In the genomic region with DNA sequence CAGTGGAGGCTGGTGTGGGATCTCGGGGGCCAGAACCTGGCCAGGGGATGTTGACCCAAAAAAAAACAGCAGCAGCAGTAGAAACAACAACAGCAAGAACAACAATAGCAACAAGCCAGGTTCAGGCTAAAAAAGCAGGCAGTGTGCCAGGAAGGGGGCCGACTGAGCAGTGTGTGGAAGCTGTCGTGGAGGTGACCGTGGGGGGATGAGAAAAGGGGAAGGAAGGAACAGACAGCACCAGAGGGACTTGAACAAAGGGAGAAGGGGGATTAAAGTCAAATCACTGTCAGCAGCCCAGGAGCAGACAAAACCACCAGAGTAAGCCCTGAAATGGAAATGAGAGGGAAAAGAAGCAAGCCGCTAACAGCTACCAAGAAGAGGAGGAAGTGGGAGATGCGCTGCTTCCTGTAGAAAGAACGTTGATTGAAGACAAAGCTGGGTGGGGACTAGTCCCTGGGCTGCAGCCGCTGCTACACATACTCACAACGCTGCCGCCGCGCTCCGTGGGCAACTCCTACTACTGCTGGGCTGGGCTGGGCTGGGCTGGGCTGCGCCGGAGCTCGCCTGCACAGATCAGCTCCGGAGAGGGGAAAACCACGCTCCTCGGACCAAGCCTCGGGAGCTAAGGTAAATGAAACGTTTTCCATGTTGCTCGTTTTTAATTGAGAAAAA, we compare ENCODE assay signal across 8 cellular contexts. TPM values are rescaled to one million over a fixed set of nuclear protein-coding genes. Genes with fewer than 3 reads are reported as not detected.
DNase-seq lines count a peak whose midpoint lies in the region; ATAC-seq and TF ChIP-seq lines count a peak whose summit lies in the region.

Gene GNG2 (plus strand): TSS at position 449 of the 672 bp plus-strand sequence. CDS start 90,067 bp downstream, outside the sequence.

- intact Hi-C loops in dorsolateral prefrontal cortex (cut with DNase I) (no loop called here), lower leg skin (cut with DNase I; ENCODE audit: low total_unique reads) (no loop called here)

- DNase-seq in AG08396 (ENCODE audit: low spot score) (peak; percentile 71), NCI-H748 (lab: John Stamatoyannopoulos, UW; ENCODE audit: unreplicated experiment) (peak; percentile 91), dorsolateral prefrontal cortex (peak; percentile 58 to 87 (median 82)), lower leg skin (ENCODE audit: low spot score in 2 of 2) (peak; percentile 82 to 95)
- peak; percentile 70 for DNase-seq in activated CD4-positive, alpha-beta T cell treated with anti-CD3 and anti-CD28 coated beads, Interleukin-2, amount 50 U/mL, for 4 hours
- peak; percentile 66 to 71 for DNase-seq in stimulated activated CD4-positive, alpha-beta T cell treated with anti-CD3 and anti-CD28 coated beads, Interleukin-4, amount 100 ng/mL, for 4 hours

- peak; percentile 83 for ATAC-seq in HG03342 (IDR thresholded peaks at IDR 0.05; ENCODE audit: unreplicated experiment)

- WGBS in lower leg skin, 2 donors: 6 to 8% methylated on average over 22 of the region's 22 CpGs

- TF ChIP-seq CTCF in dorsolateral prefrontal cortex (IDR thresholded peaks at IDR 0.05 in 54 of 56, conservative IDR thresholded peaks at IDR 0.05 in 2 of 56; ENCODE audit: low read depth in 1 of 56, partially characterized antibody in 56 of 56) (peak in 1 of 56 donors; percentile 2), lower leg skin (IDR thresholded peaks at IDR 0.05) (no peak)

- TF ChIP-seq POLR2A in GM19099 (IDR thresholded peaks at IDR 0.05; ENCODE audit: extremely low read depth, insufficient read length, low read depth): peak; percentile 95
- peak in 1 of 2 donors; percentile 21 for TF ChIP-seq POLR2A in lower leg skin (IDR thresholded peaks at IDR 0.05)

- H3K4me3 ChIP-seq in dorsolateral prefrontal cortex (peak within 1 kb of the TSS; percentile 24 to 77 (median 59)), lower leg skin (ENCODE audit: low read depth, poor library complexity, severe bottlenecking) (no peak within 1 kb of the TSS)

- peaks cover 0 to 4% (median 0%) of the 10 kb centered on the region in 45 donors for H3K27me3 ChIP-seq in dorsolateral prefrontal cortex

- H3K27ac ChIP-seq in dorsolateral prefrontal cortex: peak within 1 kb of the TSS in 53 of 59 donors; percentile 23 to 85 (median 66)

RNA-seq across cellular contexts. Expression of gene GNG2, which starts in this region (rescaled TPM):
- 100 to 1,000 TPM in 75 of 120 experiments, 10 to 100 TPM in 45; 21.2 to 175 (median 105) TPM for total RNA-seq in dorsolateral prefrontal cortex
- 1 to 10 TPM; 4.0 to 6.6 (median 5.0) TPM for total RNA-seq in lower leg skin
